16 cellular contexts compared by ENCODE assay signal in genomic region chr14:61323970-61324369, GRCh38. TPM values are rescaled to one million over a fixed set of nuclear protein-coding genes. Genes with fewer than 3 reads are reported as not detected.
A peak's percentile ranks its signal among the peaks of the same experiment; 100 is the strongest.
DNase-seq lines count a peak whose midpoint lies in the region; ATAC-seq, FAIRE-seq and TF ChIP-seq lines count a peak whose summit lies in the region.
"Had no signal": no experiment of that assay in that cellular context is flagged by ENCODE, and none has a peak within 500 bp of the region (broad histone marks: within the 10 kb centered on the region; RNA-seq: fewer than 3 reads in every experiment).

No MANE protein-coding gene starts in this region.

- peak overlapping the region; percentile 94 for H3K4me3 Mint-ChIP-seq in T-helper 1 cell treated with Interleukin-12 subunit alpha and Interleukin-12 subunit beta and Interleukin-4 antibody, amounts not matched to agents 30 μg/mL and 1 μg/mL, for 36 hours

- H2AFZ ChIP-seq in PC-3 (ENCODE audit: low read length), result no peak overlapping the region
- H2AFZ ChIP-seq in endothelial cell of umbilical vein (ENCODE audit: low read depth, low read length), result no peak overlapping the region

- no peak overlapping the region for H3K9ac ChIP-seq in PC-3 (ENCODE audit: low read length)
- H3K9ac ChIP-seq in endothelial cell of umbilical vein (replicated peaks; ENCODE audit: extremely low read depth, insufficient read depth, low read length), result peak overlapping the region; percentile 83

- H4K20me1 ChIP-seq in PC-3 (ENCODE audit: low read length) (peaks cover 12% of the 10 kb centered on the region; the same call in 1 of the 2 replicates), endothelial cell of umbilical vein (replicated peaks; ENCODE audit: control insufficient read depth, extremely low read depth, insufficient read depth, low read length) (peaks cover 2% of the 10 kb centered on the region)

- DNase-seq in T-helper 1 cell, result no peak
- DNase-seq in PC-3, result no peak
- no peak for DNase-seq in endothelial cell of umbilical vein (ENCODE audit: low read depth, low spot score)
- no peak for DNase-seq in spleen
- no peak for DNase-seq in kidney tubule cell (ENCODE audit: low spot score)
- no peak for DNase-seq in stimulated activated CD4-positive, alpha-beta T cell treated with anti-CD3 and anti-CD28 coated beads, Interleukin-4, amount 100 ng/mL, for 4 hours
- DNase-seq: activated effector memory CD4-positive, alpha-beta T cell treated with anti-CD3 and anti-CD28 coated beads, Interleukin-2, amount 50 U/mL, for 16 hours; DMS 273 treated with DMSO at 0.1 percent for 48 hours; NCI-H1105 treated with DMSO at 0.1 percent for 48 hours; NCI-H524 treated with DMSO at 0.1 percent for 48 hours; RPMI8226 had no signal

- CTCF ChIA-PET in PC-3 (lab: Charles Lee), result interaction anchor here (1.2 kb wide), 1 partner anchor 38 kb away, joined by 3 read pairs; no protein-coding TSS in a partner anchor
- CTCF ChIA-PET in endothelial cell of umbilical vein (lab: Charles Lee), result interaction anchor here (0.7 to 4.2 kb wide), 6 partner anchors 16 to 514 kb away, joined by 3 to 23 read pairs (median 4); no protein-coding TSS in a partner anchor

- ATAC-seq in PC-3, result no peak
- ATAC-seq in HG03520 (IDR thresholded peaks at IDR 0.05; ENCODE audit: unreplicated experiment), result no peak

- POLR2A ChIA-PET in PC-3 (lab: Charles Lee; ENCODE audit: unreplicated experiment), result no interaction called here
- POLR2A ChIA-PET in endothelial cell of umbilical vein (lab: Charles Lee), result no interaction called here

- H3K27me3 ChIP-seq in PC-3 (ENCODE audit: low read length), result no peaks in the 10 kb centered on the region
- no peaks in the 10 kb centered on the region for H3K27me3 ChIP-seq in endothelial cell of umbilical vein (ENCODE audit: control insufficient read depth in 2 of 2, insufficient read depth in 2 of 2, low read length in 2 of 2)
- H3K27me3 ChIP-seq in spleen (replicated peaks in 1 of 7), result peaks cover 0 to 29% (median 0%) of the 10 kb centered on the region in 7 donors

- no peaks in the 10 kb centered on the region for H3K9me2 ChIP-seq in PC-3 (replicated peaks; ENCODE audit: low read length)

- H3K36me3 ChIP-seq in PC-3 (ENCODE audit: low read depth, low read length), result no peaks in the 10 kb centered on the region
- H3K36me3 ChIP-seq in endothelial cell of umbilical vein (ENCODE audit: control insufficient read depth in 2 of 2, extremely low read depth in 1 of 2, insufficient read depth in 2 of 2, low read length in 2 of 2), result no peaks in the 10 kb centered on the region
- no peaks in the 10 kb centered on the region for H3K36me3 ChIP-seq in spleen

- intact Hi-C loops in PC-3 (cut with micrococcal nuclease) (loop anchor here (2.0 kb wide), 1 partner anchor 115 kb away; no protein-coding TSS in a partner anchor), endothelial cell of umbilical vein (cut with micrococcal nuclease) (no loop called here), spleen (cut with DNase I; ENCODE audit: low total_unique reads) (no loop called here)

- dilution Hi-C loops in endothelial cell of umbilical vein (cut with MboI; ENCODE audit: extremely low pct_ligation_motif_present, low sequenced_read_pairs), result no loop called here

- H3K4me2 ChIP-seq in PC-3 (ENCODE audit: low read length) (peak overlapping the region; percentile 82), endothelial cell of umbilical vein (ENCODE audit: insufficient read depth, low read length) (peak overlapping the region; percentile 90)

- no peaks in the 10 kb centered on the region for H3K9me3 ChIP-seq in PC-3 (ENCODE audit: low read length)
- no peaks in the 10 kb centered on the region for H3K9me3 ChIP-seq in endothelial cell of umbilical vein (replicated peaks; ENCODE audit: control insufficient read depth, insufficient read depth, low read length)
- peaks cover 0 to 6% (median 0%) of the 10 kb centered on the region in 8 donors for H3K9me3 ChIP-seq in spleen

- FAIRE-seq in endothelial cell of umbilical vein (lab: Jason Lieb, UNC), result no peak
- FAIRE-seq: colon, H54 had no signal

- H3K4me1 Mint-ChIP-seq in T-helper 1 cell treated with Interleukin-12 subunit alpha and Interleukin-12 subunit beta and Interleukin-4 antibody, amounts not matched to agents 30 μg/mL and 1 μg/mL, for 36 hours (ENCODE audit: low read depth), result peaks cover 42% of the 10 kb centered on the region

- H3F3A ChIP-seq in PC-3 (ENCODE audit: low read length, unreplicated experiment), result peaks cover 5% of the 10 kb centered on the region

- 62 to 69% (median 67%) methylated on average over 6 of the region's 6 CpGs for WGBS in spleen, 5 donors

- TF ChIP-seq POLR2A in endothelial cell of umbilical vein (IDR thresholded peaks at IDR 0.05; ENCODE audit: low read depth, low read length) (no peak), spleen (IDR thresholded peaks at IDR 0.05) (no peak)

- H3K9me1 ChIP-seq in endothelial cell of umbilical vein (replicated peaks; ENCODE audit: control insufficient read depth, extremely low read depth, insufficient read depth, low read length), result no peaks in the 10 kb centered on the region

- peaks cover 50% of the 10 kb centered on the region for H3K36me3 Mint-ChIP-seq in T-helper 1 cell treated with Interleukin-12 subunit alpha and Interleukin-12 subunit beta and Interleukin-4 antibody, amounts not matched to agents 30 μg/mL and 1 μg/mL, for 36 hours (ENCODE audit: low read depth)

- TF ChIP-seq CTCF in PC-3 (conservative IDR thresholded peaks at IDR 0.05; ENCODE audit: low read depth, low read length) (no peak), endothelial cell of umbilical vein (IDR thresholded peaks at IDR 0.05; ENCODE audit: extremely low read depth in 1 of 2, insufficient read depth in 1 of 2, low read depth in 1 of 2, low read length in 2 of 2) (no peak), spleen (IDR thresholded peaks at IDR 0.05 in 8 of 11, conservative IDR thresholded peaks at IDR 0.05 in 3 of 11) (no peak)

- no TSS peak for BruUV-seq in PC-3 (replicated peaks; lab: Mats Ljungman, UMichigan)
- no TSS peak for BruUV-seq in endothelial cell of umbilical vein (replicated peaks; lab: Mats Ljungman, UMichigan)

- H3K79me2 ChIP-seq in PC-3 (ENCODE audit: low read length) (peaks cover 55% of the 10 kb centered on the region), endothelial cell of umbilical vein (ENCODE audit: control insufficient read depth, insufficient read depth, low read length) (peaks cover 69% of the 10 kb centered on the region)

- H3K4me3 ChIP-seq in PC-3 (ENCODE audit: low read length), result peak overlapping the region; percentile 72
- H3K4me3 ChIP-seq in endothelial cell of umbilical vein (replicated peaks in 1 of 3; ENCODE audit: insufficient read depth in 1 of 3, low read depth in 1 of 3, low read length in 3 of 3), result peak overlapping the region; percentile 55 to 90 (median 68)
- H3K4me3 ChIP-seq in spleen, result peak overlapping the region; percentile 61 to 85 (median 70)

- H3K9me3 Mint-ChIP-seq in T-helper 1 cell treated with Interleukin-12 subunit alpha and Interleukin-12 subunit beta and Interleukin-4 antibody, amounts not matched to agents 30 μg/mL and 1 μg/mL, for 36 hours, result no peaks in the 10 kb centered on the region

- H3K27ac Mint-ChIP-seq in T-helper 1 cell treated with Interleukin-12 subunit alpha and Interleukin-12 subunit beta and Interleukin-4 antibody, amounts not matched to agents 30 μg/mL and 1 μg/mL, for 36 hours, result peak overlapping the region; percentile 84

- H3K27ac ChIP-seq in PC-3 (ENCODE audit: low read length) (no peak overlapping the region), endothelial cell of umbilical vein (ENCODE audit: insufficient read depth, low read depth, low read length) (peak overlapping the region; percentile 66), spleen (peak overlapping the region; percentile 21 to 92 (median 90))
- H3K27ac ChIP-seq: 22Rv1 had no signal

- H3K27me3 Mint-ChIP-seq in T-helper 1 cell treated with Interleukin-12 subunit alpha and Interleukin-12 subunit beta and Interleukin-4 antibody, amounts not matched to agents 30 μg/mL and 1 μg/mL, for 36 hours (ENCODE audit: low read depth), result no peaks in the 10 kb centered on the region

- H3K4me1 ChIP-seq in PC-3 (ENCODE audit: insufficient read depth, low read length) (peaks cover 23% of the 10 kb centered on the region), endothelial cell of umbilical vein (ENCODE audit: control insufficient read depth, extremely low read depth, insufficient read depth, low read length) (peaks cover 40% of the 10 kb centered on the region), spleen (peaks cover 5 to 79% (median 33%) of the 10 kb centered on the region in 6 donors)

TF ChIP-seq in endothelial cell of umbilical vein, 7 proteins besides CTCF, POLR2A, EP300 and RAD21 (continues in another document):
- no peak for TF ChIP-seq GATA2 (IDR thresholded peaks at IDR 0.05; ENCODE audit: insufficient read depth, insufficient read length, low read depth, low read length)
- no peak for TF ChIP-seq POLR2AphosphoS5 (IDR thresholded peaks at IDR 0.05; ENCODE audit: insufficient read depth, low read depth, low read length)
- no peak for TF ChIP-seq FOS (IDR thresholded peaks at IDR 0.05; ENCODE audit: borderline replicate concordance, insufficient read depth, low read length)
- TF ChIP-seq MYC (IDR thresholded peaks at IDR 0.05; ENCODE audit: low read depth, low read length), result no peak

RNA-seq across cellular contexts. Expression of gene PRKCH, which starts 2.6 kb away (rescaled TPM):
- total RNA-seq in PC-3 (2014; rRNA removed) (80.8 and 170 TPM in 2 replicates), endothelial cell of umbilical vein (101 and 103 TPM in 2 replicates), spleen (100 to 1,000 TPM in 6 of 7 donors, 10 to 100 TPM in 1; 90.6 to 184 (median 110) TPM)
- polyA plus RNA-seq in endothelial cell of umbilical vein (97.7 and 100 TPM in 2 replicates), spleen (10 to 100 TPM; 10.0 to 18.0 (median 12.3) TPM)
- polyA plus RNA-seq in endothelial cell of umbilical vein (2011; cell fraction: cytosol; rRNA removed), result 113 and 120 TPM in 2 replicates
- polyA plus RNA-seq in endothelial cell of umbilical vein (2011; cell fraction: nucleus; rRNA removed), result 105 and 108 TPM in 2 replicates
- polyA plus RNA-seq in endothelial cell of umbilical vein (2012), result 54.4 and 93.2 TPM in 2 replicates
- polyA minus RNA-seq in endothelial cell of umbilical vein, result 323 and 360 TPM in 2 replicates
- 1.2 TPM for polyA minus RNA-seq in endothelial cell of umbilical vein (2011; cell fraction: cytosol; rRNA and poly(A)+ RNA removed)
- 293 and 389 TPM in 2 replicates for polyA minus RNA-seq in endothelial cell of umbilical vein (2011; cell fraction: nucleus; rRNA and poly(A)+ RNA removed)

RNA-seq across cellular contexts. Expression of gene TMEM30B, which starts 42.8 kb away (rescaled TPM):
- 70.6 and 85.3 TPM in 2 replicates for total RNA-seq in PC-3 (2014; rRNA removed)
- 0.25 and 0.35 TPM in 2 replicates for total RNA-seq in endothelial cell of umbilical vein
- polyA plus RNA-seq in endothelial cell of umbilical vein, result 0.32 and 0.37 TPM in 2 replicates
- 0.10 and 0.28 TPM in 2 replicates for polyA plus RNA-seq in endothelial cell of umbilical vein (2011; cell fraction: cytosol; rRNA removed)
- polyA plus RNA-seq in endothelial cell of umbilical vein (2011; cell fraction: nucleus; rRNA removed), result 0.08 and 0.10 TPM in 2 replicates
- polyA plus RNA-seq in endothelial cell of umbilical vein (2012), result 0.11 and 0.42 TPM in 2 replicates
- polyA minus RNA-seq in endothelial cell of umbilical vein, result 0.12 and 0.76 TPM in 2 replicates
- not detected for polyA minus RNA-seq in endothelial cell of umbilical vein (2011; cell fraction: cytosol; rRNA and poly(A)+ RNA removed)
- 0.19 TPM in 1 of 2 replicates, not detected in the other for polyA minus RNA-seq in endothelial cell of umbilical vein (2011; cell fraction: nucleus; rRNA and poly(A)+ RNA removed)
- total RNA-seq in spleen, result 1 to 10 TPM in 1 of 7 donors, under 1 TPM in 6; 0.46 to 1.0 (median 0.77) TPM
- under 1 TPM; 0.17 to 0.38 (median 0.36) TPM for polyA plus RNA-seq in spleen

Comparison
In these comparisons a context has a peak if more than half of its experiments do, and no peak if none do; other contexts are left out.
1. RNA of gene TMEM30B, which starts 42.8 kb away (total RNA-seq): 70.6 to 85.3 TPM in PC-3; 0.46 to 1.0 TPM in spleen and 0.25 to 0.35 TPM in endothelial cell of umbilical vein; every median in the first group is over 10 times any median in the second.
2. Peak in every context shown above with its lines, with median percentiles within 50 percentile points of each other: H3K4me3 ChIP-seq.